In genomic region chr1:78483903-78484302, GRCh38 we compare ENCODE assay signal across 19 cellular contexts.
A peak's percentile ranks its signal among the peaks of the same experiment; 100 is the strongest.
DNase-seq lines count a peak whose midpoint lies in the region; FAIRE-seq and TF ChIP-seq lines count a peak whose summit lies in the region.
"Had no signal": no experiment of that assay in that cellular context is flagged by ENCODE, and none has a peak within 500 bp of the region (broad histone marks: within the 10 kb centered on the region; RNA-seq: fewer than 3 reads in every experiment).

No MANE protein-coding gene starts in this region.

- no peaks in the 10 kb centered on the region for H3K36me3 ChIP-seq in brain microvascular endothelial cell (replicated peaks)
- H3K36me3 ChIP-seq: esophagus squamous epithelium, HAP-1, right atrium auricular region, thoracic aorta had no signal

- no peak overlapping the region for H3K27ac Mint-ChIP-seq in nephron progenitor cell
- H3K27ac Mint-ChIP-seq: activated CD4-positive, alpha-beta memory T cell treated with anti-CD3 and anti-CD28 coated beads for 36 hours had no signal

- DNase-seq in GM03348 (ENCODE audit: low spot score), result peak; percentile 54
- peak; percentile 58 for DNase-seq in NCI-H1105 (lab: John Stamatoyannopoulos, UW)
- peak; percentile 1 for DNase-seq in brain microvascular endothelial cell
- peak; percentile 22 for DNase-seq in nephron progenitor cell
- DNase-seq in urothelium cell line (ENCODE audit: low spot score), result no peak
- DNase-seq in GM19240 (ENCODE audit: insufficient read length, low spot score), result no peak
- no peak for DNase-seq in KG1 (lab: John Stamatoyannopoulos, UW)
- DNase-seq: activated CD4-positive, alpha-beta memory T cell treated with anti-CD3 and anti-CD28 coated beads for 36 hours; esophagus squamous epithelium; GDM1; NCI-H2171; stimulated activated CD4-positive, alpha-beta T cell treated with anti-CD3 and anti-CD28 coated beads, Interleukin-2, amount 100 ng/mL, for 24 hours had no signal

- peaks cover 20% of the 10 kb centered on the region for H3K9me3 Mint-ChIP-seq in nephron progenitor cell
- H3K9me3 Mint-ChIP-seq: activated CD4-positive, alpha-beta memory T cell treated with anti-CD3 and anti-CD28 coated beads for 36 hours had no signal

- no peak for TF ChIP-seq CTCF in brain microvascular endothelial cell (IDR thresholded peaks at IDR 0.05; ENCODE audit: low read depth, low read length, missing control alignments)
- no peak for TF ChIP-seq CTCF in nephron progenitor cell (IDR thresholded peaks at IDR 0.05)

- no peak overlapping the region for H3K27ac ChIP-seq in brain microvascular endothelial cell
- H3K27ac ChIP-seq: esophagus squamous epithelium, right atrium auricular region, SK-N-MC, thoracic aorta had no signal

- H3K4me3 Mint-ChIP-seq in nephron progenitor cell, result no peak overlapping the region
- H3K4me3 Mint-ChIP-seq: activated CD4-positive, alpha-beta memory T cell treated with anti-CD3 and anti-CD28 coated beads for 36 hours; neural crest cell had no signal

- no peak for FAIRE-seq in urothelium cell line (lab: Jason Lieb, UNC)
- FAIRE-seq: GM18507, TTC549 had no signal

- H3K4me3 ChIP-seq in brain microvascular endothelial cell (ENCODE audit: low read depth, low read length), result no peak overlapping the region
- H3K4me3 ChIP-seq: esophagus squamous epithelium, HAP-1, right atrium auricular region, SK-N-MC, thoracic aorta had no signal

- no peaks in the 10 kb centered on the region for H3K36me3 Mint-ChIP-seq in nephron progenitor cell (ENCODE audit: low read depth)
- H3K36me3 Mint-ChIP-seq: activated CD4-positive, alpha-beta memory T cell treated with anti-CD3 and anti-CD28 coated beads for 36 hours had no signal

- peaks cover 6% of the 10 kb centered on the region for H3K4me1 Mint-ChIP-seq in nephron progenitor cell
- H3K4me1 Mint-ChIP-seq: neural crest cell had no signal

- H3K27me3 ChIP-seq in brain microvascular endothelial cell (replicated peaks), result no peaks in the 10 kb centered on the region
- H3K27me3 ChIP-seq: right atrium auricular region had no signal

- H3K27me3 Mint-ChIP-seq in nephron progenitor cell (ENCODE audit: low read depth, poor library complexity), result peaks cover 26% of the 10 kb centered on the region

- in situ Hi-C loops in brain microvascular endothelial cell (cut with HindIII; ENCODE audit: low pct_ligation_motif_present, low sequenced_read_pairs), result no loop called here

Comparison
In these comparisons a context has a peak if more than half of its experiments do, and no peak if none do; other contexts are left out.
1. DNase-seq: peak in GM03348 (single experiment), NCI-H1105 (single experiment), brain microvascular endothelial cell (single experiment) and nephron progenitor cell (single experiment); none in urothelium cell line (single experiment), GM19240 (single experiment) and KG1 (single experiment).